17 cellular contexts compared by ENCODE assay signal in the genomic region with DNA sequence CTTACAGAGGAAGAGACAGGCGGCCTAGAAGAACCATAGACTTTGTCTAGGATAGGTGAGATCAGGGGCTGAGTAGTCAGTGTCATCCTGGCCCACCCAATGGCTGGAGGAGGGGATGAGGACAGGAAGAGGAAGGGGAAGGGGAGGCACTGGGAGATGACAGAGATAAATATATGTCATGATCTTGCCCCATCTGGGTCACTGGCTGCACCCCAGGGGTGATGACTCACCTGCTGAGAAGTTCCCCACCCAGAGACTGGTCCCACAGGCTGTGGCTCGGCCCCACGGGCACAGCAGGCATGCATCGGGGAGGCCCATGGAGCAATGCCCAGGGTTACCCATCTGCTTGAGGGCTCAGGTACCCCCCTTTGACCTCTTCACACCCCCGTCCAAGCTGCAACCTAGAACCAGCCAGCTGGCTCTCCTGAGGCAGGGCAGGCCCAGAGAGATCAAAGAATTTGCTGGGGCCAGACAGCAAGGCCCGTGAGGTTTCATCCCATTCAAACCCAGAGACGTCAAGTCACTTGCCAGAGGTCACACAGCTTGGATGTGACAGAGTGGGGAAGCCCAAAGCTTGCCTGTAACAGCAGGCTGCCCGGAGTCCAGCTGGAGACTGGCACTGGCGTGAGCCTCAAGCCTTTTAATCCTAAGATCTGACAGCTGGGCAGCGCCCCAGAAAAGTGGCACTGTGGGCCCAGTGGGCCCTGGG. TPM values are rescaled to one million over a fixed set of nuclear protein-coding genes. Genes with fewer than 3 reads are reported as not detected.
DNase-seq lines count a peak whose midpoint lies in the region; TF ChIP-seq lines count a peak whose summit lies in the region.
"Had no signal": no experiment of that assay in that cellular context is flagged by ENCODE, and none has a peak within 500 bp of the region (broad histone marks: within the 10 kb centered on the region; RNA-seq: fewer than 3 reads in every experiment).

No MANE protein-coding gene starts in this region.

- DNase-seq in ACHN: peak; percentile 31
- DNase-seq in GM23248: peak; percentile 71
- DNase-seq in RPMI7951 (ENCODE audit: low read depth): peak; percentile 63
- peak; percentile 45 for DNase-seq in glomerular visceral epithelial cell (ENCODE audit: extremely low spot score)
- DNase-seq in glutamatergic neuron: no peak
- no peak for DNase-seq in HuH-7 (ENCODE audit: low spot score)
- no peak for DNase-seq in activated CD4-positive, alpha-beta T cell treated with anti-CD3 and anti-CD28 coated beads for 4 hours
- DNase-seq in NCI-H2171 treated with DMSO at 0.1 percent for 48 hours (lab: John Stamatoyannopoulos, UW): no peak
- DNase-seq: activated CD4-positive, CD25-positive, alpha-beta regulatory T cell treated with anti-CD3 and anti-CD28 coated beads, Interleukin-2, amount 50 U/mL, for 72 hours; activated T-cell treated with anti-CD3 and anti-CD28 coated beads, Interleukin-2, amount 50 U/mL, for 4 hours; amniotic stem cell; BE2C; DND-41; hypothalamus; left ventricle myocardium inferior; T-cell; thyroid gland had no signal

- 0 out of 2 replicates have a peak, but pooled peaks cover 7% of the 10 kb centered on the region for H3K4me1 ChIP-seq in GM23248 (ENCODE audit: insufficient read depth)
- H3K4me1 ChIP-seq: BE2C had no signal

- H3K4me3 Mint-ChIP-seq in glutamatergic neuron (ENCODE audit: unreplicated experiment): no peak overlapping the region
- H3K4me3 Mint-ChIP-seq: activated T-cell treated with anti-CD3 and anti-CD28 coated beads, Interleukin-2, amount 50 U/mL, for 4 hours; T-cell had no signal

- H3K9ac ChIP-seq in GM23248: no peak overlapping the region

- in situ Hi-C loops in ACHN (cut with HindIII; ENCODE audit: low pct_ligation_motif_present, low pct_unique_long_range_greater_than_20kb, low sequenced_read_pairs) (no loop called here), GM23248 (cut with MboI) (no loop called here)

- peaks cover 21% of the 10 kb centered on the region for H3K27me3 ChIP-seq in GM23248 (replicated peaks; ENCODE audit: insufficient read depth)
- H3K27me3 ChIP-seq: BE2C, thyroid gland had no signal

- H3K79me2 ChIP-seq in GM23248 (ENCODE audit: insufficient read depth): no peaks in the 10 kb centered on the region

- H3K36me3 Mint-ChIP-seq in glutamatergic neuron (ENCODE audit: unreplicated experiment): no peaks in the 10 kb centered on the region
- H3K36me3 Mint-ChIP-seq: T-cell had no signal

- no peak for TF ChIP-seq CTCF in glutamatergic neuron (IDR thresholded peaks at IDR 0.05; ENCODE audit: partially characterized antibody, unreplicated experiment)

- H3K36me3 ChIP-seq in GM23248 (ENCODE audit: low read depth): no peaks in the 10 kb centered on the region
- H3K36me3 ChIP-seq: BE2C, left ventricle myocardium inferior, thyroid gland had no signal

- peaks cover 10% of the 10 kb centered on the region for H3K27me3 Mint-ChIP-seq in glutamatergic neuron (ENCODE audit: unreplicated experiment)

- H3K4me3 ChIP-seq in GM23248: no peak overlapping the region
- H3K4me3 ChIP-seq: left ventricle myocardium inferior, thyroid gland had no signal

- no peaks in the 10 kb centered on the region for H3F3A ChIP-seq in GM23248 (ENCODE audit: insufficient read depth)

- H3K27ac ChIP-seq in GM23248: no peak overlapping the region
- H3K27ac ChIP-seq: left ventricle myocardium inferior, thyroid gland had no signal

- H3K9me2 ChIP-seq in GM23248 (ENCODE audit: insufficient read depth): no peaks in the 10 kb centered on the region

- H4K20me1 ChIP-seq in GM23248 (ENCODE audit: insufficient read depth): no peaks in the 10 kb centered on the region

- no peak overlapping the region for H3K27ac Mint-ChIP-seq in glutamatergic neuron (ENCODE audit: unreplicated experiment)
- H3K27ac Mint-ChIP-seq: T-cell had no signal

- H3K9me3 ChIP-seq in GM23248 (ENCODE audit: low read depth): no peaks in the 10 kb centered on the region
- H3K9me3 ChIP-seq: BE2C, left ventricle myocardium inferior, thyroid gland had no signal

- peaks cover 4% of the 10 kb centered on the region for H3K9me3 Mint-ChIP-seq in glutamatergic neuron (ENCODE audit: unreplicated experiment)
- H3K9me3 Mint-ChIP-seq: activated T-cell treated with anti-CD3 and anti-CD28 coated beads, Interleukin-2, amount 50 U/mL, for 4 hours; T-cell had no signal

- no peak overlapping the region for H3K4me2 ChIP-seq in GM23248 (ENCODE audit: unreplicated experiment)

- 73 to 74% methylated on average over 10 of the region's 10 CpGs for WGBS in GM23248 (ENCODE audit: low coverage in 1 of 2, low lambda C conversion rate in 2 of 2, missing lambda C conversion rate in 2 of 2), 2 experiments

- H2AFZ ChIP-seq in GM23248: no peak overlapping the region

- H3K4me1 Mint-ChIP-seq in glutamatergic neuron (ENCODE audit: low read depth, unreplicated experiment): peaks cover 14% of the 10 kb centered on the region

RNA-seq across cellular contexts. Expression of gene CASZ1, which starts 34.7 kb away (rescaled TPM):
- total RNA-seq in GM23248 (2014; rRNA removed; shearing (Covaris generic)): under 0.01 and 0.54 TPM in 2 replicates
- polyA plus RNA-seq in GM23248 (2016; fragmentation: Nextera tagmentation; extraction: Ambion mirVana): 0.11 and 0.46 TPM in 2 replicates
- under 0.01 and 0.20 TPM in 2 replicates for total RNA-seq in RPMI7951 (2014; rRNA removed; shearing (Covaris generic))
- total RNA-seq in glutamatergic neuron (ENCODE audit: unreplicated experiment): 18.3 TPM

Comparison
In these comparisons a context has a peak if more than half of its experiments do, and no peak if none do; other contexts are left out.
1. DNase-seq: peak in ACHN (single experiment), GM23248 (single experiment), RPMI7951 (single experiment) and glomerular visceral epithelial cell (single experiment); none in glutamatergic neuron (single experiment), HuH-7 (single experiment), activated CD4-positive, alpha-beta T cell treated with anti-CD3 and anti-CD28 coated beads for 4 hours (0 of 2) and NCI-H2171 treated with DMSO at 0.1 percent for 48 hours (single experiment).
2. RNA of gene CASZ1, which starts 34.7 kb away (total RNA-seq): 18.3 TPM in glutamatergic neuron (single experiment); under 0.01 to 0.54 TPM in GM23248 and under 0.01 to 0.20 TPM in RPMI7951; every median in the first group is over 10 times any median in the second.